In the genomic region with DNA sequence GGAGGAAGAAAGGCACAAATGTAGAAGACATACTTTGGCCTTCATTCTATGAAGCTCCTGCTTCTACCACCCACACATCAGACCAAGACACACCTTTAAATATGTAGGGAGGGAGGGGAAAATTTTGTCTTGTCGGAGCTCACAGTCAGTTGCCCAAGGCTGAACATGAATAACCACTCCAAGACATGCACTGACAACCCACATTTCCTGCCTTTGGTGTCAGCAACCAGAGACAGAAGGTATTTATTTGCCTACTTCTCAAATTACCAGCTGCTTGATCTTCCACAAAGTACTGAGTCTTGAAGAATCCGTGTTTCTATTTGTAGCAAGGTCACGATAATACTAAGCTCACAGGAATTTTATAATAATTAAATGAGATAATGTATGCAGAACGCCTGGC, we compare ENCODE assay signal across 15 cellular contexts.
DNase-seq lines count a peak whose midpoint lies in the region; ATAC-seq, FAIRE-seq and TF ChIP-seq lines count a peak whose summit lies in the region.
"Had no signal": no experiment of that assay in that cellular context is flagged by ENCODE, and none has a peak within 500 bp of the region (broad histone marks: within the 10 kb centered on the region; RNA-seq: fewer than 3 reads in every experiment).

No MANE protein-coding gene starts in this region.

- ATAC-seq in GM19351 (IDR thresholded peaks at IDR 0.05; ENCODE audit: unreplicated experiment) (peak; percentile 49), GM19467 (IDR thresholded peaks at IDR 0.05; ENCODE audit: unreplicated experiment) (no peak), HG03521 (IDR thresholded peaks at IDR 0.05; ENCODE audit: unreplicated experiment) (no peak)
- ATAC-seq: activated CD8-positive, alpha-beta T cell treated with anti-CD3 and anti-CD28 coated beads, Interleukin-2, amount 10 ng/mL, durations not matched to agents 7 days and 5 days; heart left ventricle; psoas muscle; T-helper 17 cell had no signal

- H3K36me3 ChIP-seq in bronchial epithelial cell (ENCODE audit: control insufficient read depth, insufficient read depth, low read length), result no peaks in the 10 kb centered on the region
- H3K36me3 ChIP-seq: heart left ventricle had no signal

- no peak overlapping the region for H3K4me3 ChIP-seq in bronchial epithelial cell (ENCODE audit: low read depth, low read length)
- H3K4me3 ChIP-seq: dorsolateral prefrontal cortex, heart left ventricle, psoas muscle had no signal

- no peak for TF ChIP-seq CTCF in bronchial epithelial cell (IDR thresholded peaks at IDR 0.05; ENCODE audit: insufficient read depth, low read length, severe bottlenecking)

- DNase-seq in NCI-H2171 treated with DMSO at 0.1 percent for 48 hours (lab: John Stamatoyannopoulos, UW) (peak; percentile 97), bronchial epithelial cell (ENCODE audit: low read depth) (peak; percentile 100), renal cortical epithelial cell (ENCODE audit: low read depth) (peak; percentile 46), HUDEP-2 (lab: John Stamatoyannopoulos, UW; ENCODE audit: unreplicated experiment in 76 of 76) (no peak), T-helper 1 cell (no peak)
- DNase-seq: activated CD8-positive, alpha-beta T cell treated with anti-CD3 and anti-CD28 coated beads, Interleukin-2, amount 10 ng/mL, durations not matched to agents 7 days and 5 days; activated naive CD4-positive, alpha-beta T cell; dorsolateral prefrontal cortex; heart left ventricle; NCI-H1105; psoas muscle; T-helper 17 cell had no signal

- peak; percentile 90 for FAIRE-seq in bronchial epithelial cell (lab: Jason Lieb, UNC)

- no peaks in the 10 kb centered on the region for H3K27me3 ChIP-seq in bronchial epithelial cell (ENCODE audit: control insufficient read depth, insufficient read depth, low read length)
- H3K27me3 ChIP-seq: dorsolateral prefrontal cortex, heart left ventricle had no signal

Comparison
In these comparisons a context has a peak if more than half of its experiments do, and no peak if none do; other contexts are left out.
1. DNase-seq: peak in NCI-H2171 treated with DMSO at 0.1 percent for 48 hours (single experiment), bronchial epithelial cell (single experiment) and renal cortical epithelial cell (single experiment); none in HUDEP-2 (0 of 76) and T-helper 1 cell (0 of 5).